8 cellular contexts compared by ENCODE assay signal in the genomic region with DNA sequence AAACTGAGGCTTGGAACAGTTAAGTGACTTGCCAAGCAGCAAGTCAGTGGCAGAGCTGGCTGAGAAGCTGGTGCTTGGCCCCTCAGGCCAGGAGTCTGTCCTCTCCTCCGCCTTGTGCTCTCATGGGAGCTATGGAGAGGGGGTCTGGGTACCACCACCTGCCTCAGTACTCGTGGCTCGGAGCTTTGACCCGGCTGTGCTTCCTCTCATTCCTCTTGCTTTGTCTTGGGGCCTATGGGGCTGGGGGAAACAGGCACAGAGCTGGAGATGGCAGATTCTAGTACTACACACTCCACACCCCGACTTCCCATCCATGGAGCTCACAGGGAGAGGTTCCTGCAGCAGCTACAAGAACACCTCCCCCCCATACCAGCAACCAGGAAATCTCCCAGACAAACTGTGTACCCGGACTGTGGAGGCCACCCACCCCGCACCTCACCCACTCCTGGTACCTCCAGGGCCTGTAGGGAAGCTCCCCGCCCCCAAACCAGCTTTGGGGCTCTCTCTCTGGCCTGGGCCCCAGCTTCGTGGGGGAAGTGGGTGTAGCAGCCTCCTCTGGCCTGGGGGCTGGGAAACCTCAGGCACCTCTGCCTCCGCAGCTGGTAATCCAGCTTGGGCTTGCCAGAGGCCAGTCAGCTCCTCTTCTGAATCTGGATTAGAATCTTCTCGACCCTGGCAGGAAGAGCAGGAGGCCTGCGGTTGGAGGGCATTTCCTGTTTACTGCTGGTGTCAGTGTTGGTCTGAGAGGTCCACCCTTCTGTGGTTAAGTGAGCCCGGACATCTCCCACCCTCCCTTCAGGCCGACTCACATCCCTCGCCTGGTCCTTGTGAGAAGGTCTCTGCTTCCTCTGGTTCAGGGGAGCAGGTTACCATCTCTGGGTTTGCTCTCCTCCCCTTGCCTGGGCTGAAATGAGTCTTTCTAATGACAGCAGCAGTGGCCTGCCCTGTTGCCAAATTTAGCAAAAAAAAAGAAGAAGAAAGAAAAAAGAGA. TPM values are rescaled to one million over a fixed set of nuclear protein-coding genes. Genes with fewer than 3 reads are reported as not detected.
A peak's percentile ranks its signal among the peaks of the same experiment; 100 is the strongest.
DNase-seq lines count a peak whose midpoint lies in the region; ATAC-seq and TF ChIP-seq lines count a peak whose summit lies in the region.

No MANE protein-coding gene starts in this region.

- H3K9me3 ChIP-seq in esophagus squamous epithelium: no peaks in the 10 kb centered on the region

- peaks cover 12 to 61% (median 44%) of the 10 kb centered on the region in 3 donors for H3K4me1 ChIP-seq in esophagus squamous epithelium

- no peak overlapping the region for H3K4me3 Mint-ChIP-seq in neural crest cell

- TF ChIP-seq POLR2A in esophagus squamous epithelium (IDR thresholded peaks at IDR 0.05): peak in 1 of 4 donors; percentile 27

- no peaks in the 10 kb centered on the region for H3K27me3 ChIP-seq in esophagus squamous epithelium

- H3K27ac Mint-ChIP-seq in neural crest cell (ENCODE audit: unreplicated experiment): peak overlapping the region; percentile 16

- peak overlapping the region; percentile 25 to 87 (median 67) for H3K27ac ChIP-seq in esophagus squamous epithelium

- no peak for TF ChIP-seq CTCF in esophagus squamous epithelium (IDR thresholded peaks at IDR 0.05)
- no peak for TF ChIP-seq CTCF in neural crest cell (conservative IDR thresholded peaks at IDR 0.05)

- ATAC-seq in GM19035 (IDR thresholded peaks at IDR 0.05; ENCODE audit: unreplicated experiment) (peak; percentile 71), HG03097 (IDR thresholded peaks at IDR 0.05; ENCODE audit: low FRiP score, unreplicated experiment) (peak; percentile 78)

- H3K9me3 Mint-ChIP-seq in neural crest cell: no peaks in the 10 kb centered on the region

- DNase-seq in AG20443 (ENCODE audit: low spot score): peak; percentile 75
- peak; percentile 40 for DNase-seq in SK-MEL-5 (ENCODE audit: low read depth, low spot score)
- DNase-seq in esophagus squamous epithelium (lab: John Stamatoyannopoulos, UW): peak; percentile 36
- no peak for DNase-seq in neural crest cell (ENCODE audit: low read depth, low spot score)
- no peak for DNase-seq in middle frontal gyrus (ENCODE audit: extremely low spot score, low spot score)
- DNase-seq in HuH-7 (ENCODE audit: low spot score): no peak

- in situ Hi-C loops in SK-MEL-5 (cut with HindIII; ENCODE audit: low pct_unique_long_range_greater_than_20kb, low sequenced_read_pairs): no loop called here

- H3K36me3 Mint-ChIP-seq in neural crest cell (ENCODE audit: low read depth): no peaks in the 10 kb centered on the region

- no peaks in the 10 kb centered on the region for H3K36me3 ChIP-seq in esophagus squamous epithelium

- intact Hi-C loops in esophagus squamous epithelium (cut with DNase I): no loop called here

- 20 to 23% methylated on average over 2 to 9 of the region's 15 CpGs for WGBS in esophagus squamous epithelium, 2 donors

- peaks cover 24% of the 10 kb centered on the region for H3K4me1 Mint-ChIP-seq in neural crest cell

- H3K4me3 ChIP-seq in esophagus squamous epithelium: peak overlapping the region in 1 of 4 donors; percentile 21

- no peaks in the 10 kb centered on the region for H3K27me3 Mint-ChIP-seq in neural crest cell (ENCODE audit: low read depth)

RNA-seq across cellular contexts. Expression of gene RHOB, which starts 22.3 kb away (rescaled TPM):
- total RNA-seq in SK-MEL-5 (2014; rRNA removed; shearing (Covaris generic)): 74.0 and 79.5 TPM in 2 replicates
- polyA plus RNA-seq in SK-MEL-5 (2015; cell fraction: cytosol; rRNA removed): 100 and 110 TPM in 2 replicates
- polyA plus RNA-seq in SK-MEL-5 (2015; cell fraction: nucleus; rRNA removed): 62.4 and 93.0 TPM in 2 replicates
- total RNA-seq in esophagus squamous epithelium: 100 to 1,000 TPM in 3 of 4 donors, 10 to 100 TPM in 1; 61.7 to 245 (median 144) TPM
- 146 and 150 TPM in 2 replicates for total RNA-seq in neural crest cell

Comparison
In these comparisons a context has a peak if more than half of its experiments do, and no peak if none do; other contexts are left out.
1. DNase-seq: peak in AG20443 (single experiment), SK-MEL-5 (single experiment) and esophagus squamous epithelium (single experiment); none in neural crest cell (single experiment), middle frontal gyrus (single experiment) and HuH-7 (single experiment).